Comparison of ENCODE assay signal across 25 cellular contexts in the genomic region with DNA sequence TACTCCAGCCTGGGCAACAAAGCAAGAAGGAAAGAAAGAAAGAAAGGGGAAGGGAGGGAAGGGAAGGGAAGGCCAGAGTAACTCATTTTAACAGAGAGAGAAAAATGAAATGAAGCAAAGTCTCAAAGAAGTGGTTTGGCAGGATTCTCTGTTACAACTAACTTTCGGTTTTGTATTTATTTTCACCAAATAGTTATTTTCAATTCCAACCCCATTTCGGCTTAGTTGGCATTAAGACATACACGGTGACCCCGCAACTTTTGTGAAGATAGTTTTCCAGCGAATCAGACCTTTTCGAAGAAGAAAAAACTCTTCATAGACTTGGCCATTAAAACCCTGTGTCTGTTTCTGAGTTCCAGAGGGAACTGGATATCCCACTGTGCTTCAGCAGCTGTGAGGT. TPM values are rescaled to one million over a fixed set of nuclear protein-coding genes. Genes with fewer than 3 reads are reported as not detected.
"Had no signal": no experiment of that assay in that cellular context is flagged by ENCODE, and none has a peak within 500 bp of the region (broad histone marks: within the 10 kb centered on the region; RNA-seq: fewer than 3 reads in every experiment).

No MANE protein-coding gene starts in this region.

- DNase-seq: activated CD4-positive, alpha-beta T cell treated with anti-CD3 and anti-CD28 coated beads for 4 hours; activated CD8-positive, alpha-beta memory T cell treated with anti-CD3 and anti-CD28 coated beads, Interleukin-2, amount 50 U/mL, for 48 hours; activated CD8-positive, alpha-beta T cell treated with anti-CD3 and anti-CD28 coated beads, Interleukin-2, amount 10 ng/mL, durations not matched to agents 7 days and 5 days; amniotic stem cell; dermis blood vessel endothelial cell; effector memory CD4-positive, alpha-beta T cell; hypothalamus; islet precursor cell; left colon; nephron progenitor cell; nucleus accumbens; retina; stimulated activated naive CD8-positive, alpha-beta T cell treated with anti-CD3 and anti-CD28 coated beads, Interleukin-15, amount 100 ng/mL, for 72 hours; T-helper 17 cell; trophoblast cell had no signal

- H3K4me3 Mint-ChIP-seq: activated CD8-positive, alpha-beta T cell treated with anti-CD3 and anti-CD28 coated beads, Interleukin-2, amount 10 ng/mL, durations not matched to agents 7 days and 5 days; activated naive CD8-positive, alpha-beta T cell; mesothelial cell of epicardium; nephron progenitor cell; stimulated activated naive CD8-positive, alpha-beta T cell treated with anti-CD3 and anti-CD28 coated beads, Interleukin-15, amount 100 ng/mL, for 72 hours; T-helper 17 cell; WTC11 had no signal

- H3K4me1 Mint-ChIP-seq: mesothelial cell of epicardium; stimulated activated naive CD8-positive, alpha-beta T cell treated with anti-CD3 and anti-CD28 coated beads, Interleukin-15, amount 100 ng/mL, for 72 hours had no signal

- H3K27me3 ChIP-seq: cardiac muscle cell, SJSA1, suprapubic skin had no signal

- H3K4me1 ChIP-seq: suprapubic skin had no signal

- H3K27ac ChIP-seq: cardiac muscle cell, SJSA1, suprapubic skin had no signal

- H3K27ac Mint-ChIP-seq: activated CD8-positive, alpha-beta T cell treated with anti-CD3 and anti-CD28 coated beads, Interleukin-2, amount 10 ng/mL, durations not matched to agents 7 days and 5 days; activated naive CD8-positive, alpha-beta T cell; mesothelial cell of epicardium; nephron progenitor cell; stimulated activated naive CD8-positive, alpha-beta T cell treated with anti-CD3 and anti-CD28 coated beads, Interleukin-15, amount 100 ng/mL, for 72 hours; T-helper 17 cell; WTC11 had no signal

- ATAC-seq: activated CD8-positive, alpha-beta T cell treated with anti-CD3 and anti-CD28 coated beads, Interleukin-2, amount 10 ng/mL, durations not matched to agents 7 days and 5 days; left colon; stimulated activated naive CD8-positive, alpha-beta T cell treated with anti-CD3 and anti-CD28 coated beads, Interleukin-15, amount 100 ng/mL, for 72 hours; T-helper 17 cell; WTC11 had no signal

- H3K36me3 ChIP-seq: cardiac muscle cell, SJSA1, suprapubic skin had no signal

- H3K36me3 Mint-ChIP-seq: activated naive CD8-positive, alpha-beta T cell; mesothelial cell of epicardium; WTC11 had no signal

- H3K9me3 ChIP-seq: SJSA1, suprapubic skin had no signal

- H3K4me3 ChIP-seq: cardiac muscle cell, lung, SJSA1, suprapubic skin had no signal

RNA-seq across cellular contexts. Expression of a gene that starts 45.2 kb away (rescaled TPM):
- total RNA-seq: activated CD8-positive, alpha-beta T cell treated with anti-CD3 and anti-CD28 coated beads, Interleukin-2, amount 10 ng/mL, durations not matched to agents 7 days and 5 days; cardiac muscle cell; dermis blood vessel endothelial cell; frontal cortex; left colon; lung; mesothelial cell of epicardium; posterior vena cava; SJSA1; skeletal muscle tissue; suprapubic skin; T-helper 17 cell; WTC11 had no signal
- polyA plus RNA-seq: cardiac muscle cell, lung had no signal
